8 cellular contexts compared by ENCODE assay signal in the genomic region with DNA sequence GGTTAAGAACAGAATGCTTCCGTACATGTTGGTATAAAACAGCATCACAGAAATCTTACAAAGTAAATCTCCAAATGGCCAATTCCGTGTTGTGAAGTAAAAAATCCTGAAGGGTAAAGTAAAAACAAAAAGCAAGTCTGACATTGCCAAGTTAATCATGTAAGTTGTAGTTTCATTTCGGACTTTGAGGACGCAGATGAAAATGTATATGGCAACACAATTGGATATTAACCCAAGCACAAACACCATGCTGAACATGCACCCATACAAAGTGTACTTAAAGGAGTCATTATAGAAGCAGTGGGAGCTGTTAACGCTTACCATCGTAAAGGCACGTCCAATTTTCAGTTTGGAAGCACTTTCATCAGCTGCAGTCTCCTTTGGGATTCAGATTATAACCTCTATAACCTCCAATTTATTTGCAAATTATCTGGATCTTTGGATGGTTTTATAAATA. TPM values are rescaled to one million over a fixed set of nuclear protein-coding genes. Genes with fewer than 3 reads are reported as not detected.
DNase-seq lines count a peak whose midpoint lies in the region; ATAC-seq, FAIRE-seq and TF ChIP-seq lines count a peak whose summit lies in the region.

No MANE protein-coding gene starts in this region.

- H3K9ac ChIP-seq in astrocyte (ENCODE audit: low read length) (peak overlapping the region; percentile 86), iPS-20b (ENCODE audit: low read depth, low read length) (peak overlapping the region; percentile 76)

- H4K20me1 ChIP-seq in astrocyte (ENCODE audit: insufficient read depth, low read length): no peaks in the 10 kb centered on the region

- DNase-seq in HFF-Myc (ENCODE audit: extremely low read depth, low read depth) (no peak), astrocyte (ENCODE audit: low read depth) (no peak), spleen (no peak), glomerular visceral epithelial cell (ENCODE audit: extremely low spot score) (no peak), NCI-H2171 (lab: John Stamatoyannopoulos, UW) (no peak), SIG-M5 (lab: John Stamatoyannopoulos, UW) (no peak)

- H3K4me1 ChIP-seq in astrocyte (ENCODE audit: insufficient read depth, low read length): no peaks in the 10 kb centered on the region
- H3K4me1 ChIP-seq in iPS-20b (ENCODE audit: insufficient read depth, low read length): peaks cover 19% of the 10 kb centered on the region; the same call in 1 of the 2 replicates
- peaks cover 0 to 62% (median 19%) of the 10 kb centered on the region in 6 donors for H3K4me1 ChIP-seq in spleen

- H3K9me3 ChIP-seq in astrocyte (ENCODE audit: insufficient read depth, low read depth, low read length) (no peaks in the 10 kb centered on the region), iPS-20b (ENCODE audit: insufficient read depth, low read depth, low read length) (no peaks in the 10 kb centered on the region), spleen (no peaks in the 10 kb centered on the region)

- no peak for TF ChIP-seq POLR2A in spleen (IDR thresholded peaks at IDR 0.05)

- peaks cover 9% of the 10 kb centered on the region for H3K36me3 Mint-ChIP-seq in astrocyte (ENCODE audit: low read depth, unreplicated experiment)

- no peak for ATAC-seq in GM21423 (IDR thresholded peaks at IDR 0.05; ENCODE audit: unreplicated experiment)

- H3K4me3 ChIP-seq in HFF-Myc (replicated peaks; ENCODE audit: low read depth, low read length): peak overlapping the region; percentile 70
- peak overlapping the region; percentile 78 for H3K4me3 ChIP-seq in astrocyte (ENCODE audit: insufficient read depth, low read depth, low read length)
- H3K4me3 ChIP-seq in iPS-20b (ENCODE audit: low read length): peak overlapping the region; percentile 72
- H3K4me3 ChIP-seq in spleen: peak overlapping the region; percentile 40 to 69 (median 46)

- H3K4me2 ChIP-seq in astrocyte (ENCODE audit: low read length): peak overlapping the region; percentile 87

- H3K36me3 ChIP-seq in astrocyte (ENCODE audit: insufficient read depth, low read length): no peaks in the 10 kb centered on the region
- H3K36me3 ChIP-seq in iPS-20b (ENCODE audit: insufficient read depth, low read depth, low read length): no peaks in the 10 kb centered on the region
- H3K36me3 ChIP-seq in spleen: peaks cover 0 to 22% (median 6%) of the 10 kb centered on the region in 6 donors

- TF ChIP-seq CTCF in HFF-Myc (IDR thresholded peaks at IDR 0.05; ENCODE audit: low read depth, low read length, missing control alignments) (no peak), astrocyte (IDR thresholded peaks at IDR 0.05; ENCODE audit: insufficient read depth, low read depth, low read length) (no peak), spleen (IDR thresholded peaks at IDR 0.05 in 8 of 11, conservative IDR thresholded peaks at IDR 0.05 in 3 of 11) (no peak)

- H3K4me3 Mint-ChIP-seq in astrocyte (ENCODE audit: unreplicated experiment): peak overlapping the region; percentile 88

- H3K79me2 ChIP-seq in astrocyte (ENCODE audit: insufficient read depth, low read length): peaks cover 28% of the 10 kb centered on the region

- peak overlapping the region; percentile 36 for H2AFZ ChIP-seq in astrocyte (ENCODE audit: low read depth, low read length)

- H3K27ac ChIP-seq in astrocyte (ENCODE audit: low read depth, low read length) (peak overlapping the region; percentile 56), iPS-20b (ENCODE audit: low read length) (no peak overlapping the region), spleen (peak overlapping the region; percentile 67 to 87 (median 84))

- H3K27ac Mint-ChIP-seq in astrocyte (ENCODE audit: unreplicated experiment): peak overlapping the region; percentile 38

- no peaks in the 10 kb centered on the region for H3K27me3 ChIP-seq in astrocyte (ENCODE audit: insufficient read depth, low read length)
- H3K27me3 ChIP-seq in iPS-20b (ENCODE audit: insufficient read depth, low read length): no peaks in the 10 kb centered on the region
- H3K27me3 ChIP-seq in spleen (replicated peaks in 1 of 7): no peaks in the 10 kb centered on the region

- peaks cover 11% of the 10 kb centered on the region for H3K4me1 Mint-ChIP-seq in astrocyte (ENCODE audit: low read depth, unreplicated experiment)

- 20 to 44% (median 25%) methylated on average over 7 of the region's 7 CpGs for WGBS in spleen, 5 donors

- H3K27me3 Mint-ChIP-seq in astrocyte (ENCODE audit: low read depth, unreplicated experiment): no peaks in the 10 kb centered on the region

- no peaks in the 10 kb centered on the region for H3K9me3 Mint-ChIP-seq in astrocyte (ENCODE audit: unreplicated experiment)

- FAIRE-seq in astrocyte (lab: Jason Lieb, UNC): peak; percentile 64

- intact Hi-C loops in spleen (cut with DNase I; ENCODE audit: low total_unique reads): no loop called here

RNA-seq across cellular contexts. Expression of gene LPAR6, which starts 0.8 kb away (rescaled TPM):
- total RNA-seq in astrocyte (3.7 and 4.1 TPM in 2 replicates), spleen (10 to 100 TPM; 26.5 to 44.2 (median 32.9) TPM)
- 10 to 100 TPM; 29.4 to 39.6 (median 33.1) TPM for polyA plus RNA-seq in spleen
